ENCODE assay signal across 8 cellular contexts in genomic region chr3:195895078-195895899, GRCh38. TPM values are rescaled to one million over a fixed set of nuclear protein-coding genes. Genes with fewer than 3 reads are reported as not detected.
DNase-seq lines count a peak whose midpoint lies in the region; ATAC-seq and TF ChIP-seq lines count a peak whose summit lies in the region.

No MANE protein-coding gene starts in this region.

- H3K9me3 Mint-ChIP-seq in mesothelial cell of epicardium = no peaks in the 10 kb centered on the region
- H3K9me3 Mint-ChIP-seq in stimulated activated effector memory CD8-positive, alpha-beta T cell treated with anti-CD3 and anti-CD28 coated beads, Interleukin-12 subunit alpha, Interleukin-12 subunit beta, amount 100 ng/mL, for 72 hours = no peaks in the 10 kb centered on the region

- peaks cover 3% of the 10 kb centered on the region for H3K36me3 Mint-ChIP-seq in mesothelial cell of epicardium
- H3K36me3 Mint-ChIP-seq in stimulated activated effector memory CD8-positive, alpha-beta T cell treated with anti-CD3 and anti-CD28 coated beads, Interleukin-12 subunit alpha, Interleukin-12 subunit beta, amount 100 ng/mL, for 72 hours = peaks cover 56% of the 10 kb centered on the region

- 0 to 1% methylated on average over 60 of the region's 60 CpGs for WGBS in ectodermal cell, 2 experiments

- H3K27me3 ChIP-seq in ectodermal cell (ENCODE audit: control insufficient read depth, insufficient read depth, low read length, poor library complexity, severe bottlenecking) = peaks cover 15% of the 10 kb centered on the region

- H3K27me3 Mint-ChIP-seq in mesothelial cell of epicardium (ENCODE audit: low read depth) = peaks cover 2% of the 10 kb centered on the region

- TF ChIP-seq CTCF in mesothelial cell of epicardium (IDR thresholded peaks at IDR 0.05; ENCODE audit: unreplicated experiment) = no peak

- H3K4me3 ChIP-seq in ectodermal cell (ENCODE audit: insufficient read depth, low read depth, low read length) = peak overlapping the region; percentile 51

- H3K4me3 Mint-ChIP-seq in mesothelial cell of epicardium = peak overlapping the region; percentile 78
- H3K4me3 Mint-ChIP-seq in stimulated activated effector memory CD8-positive, alpha-beta T cell treated with anti-CD3 and anti-CD28 coated beads, Interleukin-12 subunit alpha, Interleukin-12 subunit beta, amount 100 ng/mL, for 72 hours = peak overlapping the region; percentile 84

- H3K27ac ChIP-seq in ectodermal cell (ENCODE audit: insufficient read depth, low read depth, low read length, poor library complexity, severe bottlenecking) = no peak overlapping the region

- peaks cover 51% of the 10 kb centered on the region for H3K4me1 Mint-ChIP-seq in mesothelial cell of epicardium
- peaks cover 52% of the 10 kb centered on the region for H3K4me1 Mint-ChIP-seq in stimulated activated effector memory CD8-positive, alpha-beta T cell treated with anti-CD3 and anti-CD28 coated beads, Interleukin-12 subunit alpha, Interleukin-12 subunit beta, amount 100 ng/mL, for 72 hours

- peak overlapping the region; percentile 67 for H3K27ac Mint-ChIP-seq in mesothelial cell of epicardium
- H3K27ac Mint-ChIP-seq in stimulated activated effector memory CD8-positive, alpha-beta T cell treated with anti-CD3 and anti-CD28 coated beads, Interleukin-12 subunit alpha, Interleukin-12 subunit beta, amount 100 ng/mL, for 72 hours = peak overlapping the region; percentile 93

- no peaks in the 10 kb centered on the region for H3K36me3 ChIP-seq in ectodermal cell (ENCODE audit: control insufficient read depth, insufficient read depth, low read length)

- peaks cover 45% of the 10 kb centered on the region for H3K4me1 ChIP-seq in ectodermal cell (ENCODE audit: control insufficient read depth, insufficient read depth, low read length)

- no peaks in the 10 kb centered on the region for H3K9me3 ChIP-seq in ectodermal cell (ENCODE audit: control insufficient read depth, low read length)

- peak; percentile 70 for ATAC-seq in HG02885 (IDR thresholded peaks at IDR 0.05; ENCODE audit: poor library complexity, unreplicated experiment)
- peak; percentile 85 for ATAC-seq in stimulated activated effector memory CD8-positive, alpha-beta T cell treated with anti-CD3 and anti-CD28 coated beads, Interleukin-12 subunit alpha, Interleukin-12 subunit beta, amount 100 ng/mL, for 72 hours

- peak; percentile 59 for DNase-seq in NK-92 treated with Interleukin-12 subunit alpha and Interleukin-12 subunit beta, amount 100 ng/mL, for 24 hours (lab: John Stamatoyannopoulos, UW)
- no peak for DNase-seq in NK-92 (lab: John Stamatoyannopoulos, UW; ENCODE audit: unreplicated experiment)
- peak; percentile 45 for DNase-seq in NCI-H2227 treated with DMSO at 0.1 percent for 48 hours (lab: John Stamatoyannopoulos, UW)
- DNase-seq in activated CD4-positive, alpha-beta T cell treated with anti-CD3 and anti-CD28 coated beads, Interleukin-2, amount 50 U/mL, for 24 hours (ENCODE audit: low read depth in 1 of 2, low spot score in 1 of 2) = peak; percentile 45 to 46
- no peak for DNase-seq in mesothelial cell of epicardium (ENCODE audit: low spot score in 2 of 2, unreplicated experiment in 2 of 2)
- DNase-seq in stimulated activated effector memory CD8-positive, alpha-beta T cell treated with anti-CD3 and anti-CD28 coated beads, Interleukin-12 subunit alpha, Interleukin-12 subunit beta, amount 100 ng/mL, for 72 hours (ENCODE audit: low spot score in 2 of 2) = peak; percentile 48 to 87

RNA-seq across cellular contexts. Expression of gene TNK2, which starts 13.1 kb away (rescaled TPM):
- polyA plus RNA-seq in ectodermal cell (2013, experiment 1 of 4) = 30.7 TPM
- 32.5 TPM for polyA plus RNA-seq in ectodermal cell (2013, experiment 2 of 4)
- 26.8 TPM for polyA plus RNA-seq in ectodermal cell (2013, experiment 3 of 4)
- polyA plus RNA-seq in ectodermal cell (2013, experiment 4 of 4) = 27.7 TPM
- 45.8 to 49.1 TPM (median 47.6 TPM) in 3 replicates for total RNA-seq in mesothelial cell of epicardium

Comparison
In these comparisons a context has a peak if more than half of its experiments do, and no peak if none do; other contexts are left out.
1. DNase-seq: peak in NK-92 treated with Interleukin-12 subunit alpha and Interleukin-12 subunit beta, amount 100 ng/mL, for 24 hours (single experiment), NCI-H2227 treated with DMSO at 0.1 percent for 48 hours (single experiment), activated CD4-positive, alpha-beta T cell treated with anti-CD3 and anti-CD28 coated beads, Interleukin-2, amount 50 U/mL, for 24 hours (2 of 2) and stimulated activated effector memory CD8-positive, alpha-beta T cell treated with anti-CD3 and anti-CD28 coated beads, Interleukin-12 subunit alpha, Interleukin-12 subunit beta, amount 100 ng/mL, for 72 hours (2 of 2); none in NK-92 (single experiment) and mesothelial cell of epicardium (0 of 2).